1 cellular context compared by ENCODE assay signal in the genomic region with DNA sequence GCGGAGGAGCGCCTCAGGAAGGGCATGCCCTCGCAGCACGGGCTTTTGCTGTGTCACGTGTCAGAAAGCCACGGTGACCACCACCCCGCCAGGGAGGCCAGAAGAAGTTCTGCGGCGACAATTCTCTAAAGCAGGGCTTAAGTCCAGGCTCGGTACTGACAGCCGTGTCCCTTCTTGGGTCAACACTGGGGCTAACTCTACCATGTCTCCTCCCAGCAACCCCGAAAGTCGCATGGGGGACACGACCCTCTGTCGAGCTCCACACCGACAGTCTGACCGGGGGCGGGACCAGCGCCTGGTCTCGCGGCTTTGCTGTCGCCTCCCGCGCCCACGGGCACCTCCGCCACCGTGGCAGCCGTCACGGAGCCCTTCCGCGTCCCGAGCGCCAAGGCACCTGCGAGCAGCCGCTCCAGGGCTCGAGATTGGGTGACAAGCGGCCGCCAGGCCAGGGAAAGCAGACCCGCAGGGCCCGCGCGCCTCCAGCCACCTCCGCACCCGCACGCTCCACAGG.
TF ChIP-seq lines count a peak whose summit lies in the region.

No MANE protein-coding gene starts in this region.

TF ChIP-seq in A549, 52 proteins besides CTCF, POLR2A, EP300 and RAD21 (continued from another document):
- TF ChIP-seq HMGXB4 (CRISPR knock-in tag; IDR thresholded peaks at IDR 0.05; ENCODE audit: borderline replicate concordance) (no peak), CEBPB (IDR thresholded peaks at IDR 0.05) (no peak), HOXA7 (CRISPR knock-in tag; IDR thresholded peaks at IDR 0.05) (no peak), FOSL2 (IDR thresholded peaks at IDR 0.05) (no peak), FOSL2 (CRISPR knock-in tag; IDR thresholded peaks at IDR 0.05) (no peak), SMC3 (IDR thresholded peaks at IDR 0.05) (no peak), MYC (IDR thresholded peaks at IDR 0.05; ENCODE audit: borderline replicate concordance, low read length) (no peak), CHD2 (IDR thresholded peaks at IDR 0.05; ENCODE audit: low read length, partially characterized antibody) (no peak), SREBF2 (IDR thresholded peaks at IDR 0.05) (no peak), EHF (CRISPR knock-in tag; IDR thresholded peaks at IDR 0.05) (no peak), MAZ (IDR thresholded peaks at IDR 0.05; ENCODE audit: borderline replicate concordance, low read depth, low read length) (no peak), BHLHE40 (IDR thresholded peaks at IDR 0.05; ENCODE audit: low read depth, low read length) (peak; percentile 37; the same call in 1 of the 2 replicates), RARB (CRISPR knock-in tag; IDR thresholded peaks at IDR 0.05) (no peak; the same call in 1 of the 2 replicates), TFCP2L1 (CRISPR knock-in tag; IDR thresholded peaks at IDR 0.05) (no peak), HOXB5 (CRISPR knock-in tag; IDR thresholded peaks at IDR 0.05) (no peak), EHMT2 (IDR thresholded peaks at IDR 0.05; ENCODE audit: low read depth) (no peak), FOXS1 (CRISPR knock-in tag; IDR thresholded peaks at IDR 0.05) (no peak), GATA3 (IDR thresholded peaks at IDR 0.05; ENCODE audit: borderline replicate concordance) (no peak), RFX5 (IDR thresholded peaks at IDR 0.05) (no peak), FOSB (CRISPR knock-in tag; IDR thresholded peaks at IDR 0.05) (no peak), CBX8 (IDR thresholded peaks at IDR 0.05) (no peak), KDM5A (IDR thresholded peaks at IDR 0.05) (no peak; the same call in 1 of the 2 replicates), TP53 (CRISPR knock-in tag; IDR thresholded peaks at IDR 0.05) (no peak), NPAS2 (CRISPR knock-in tag; IDR thresholded peaks at IDR 0.05; ENCODE audit: borderline replicate concordance) (peak; percentile 74; the same call in 1 of the 2 replicates), POLR2AphosphoS2 (conservative IDR thresholded peaks at IDR 0.05; ENCODE audit: low read length) (no peak), CHD4 (IDR thresholded peaks at IDR 0.05; ENCODE audit: borderline replicate concordance) (no peak), ZSCAN20 (CRISPR knock-in tag; IDR thresholded peaks at IDR 0.05) (no peak), HOXB13 (CRISPR knock-in tag; IDR thresholded peaks at IDR 0.05; ENCODE audit: low read depth) (no peak), KDM1A (IDR thresholded peaks at IDR 0.05; ENCODE audit: low read depth) (no peak), ZFP36 (IDR thresholded peaks at IDR 0.05; ENCODE audit: borderline replicate concordance, partially characterized antibody) (no peak), JUNB (IDR thresholded peaks at IDR 0.05) (no peak), PHF8 (IDR thresholded peaks at IDR 0.05; ENCODE audit: borderline replicate concordance, low read depth) (peak; percentile 85), JUN (IDR thresholded peaks at IDR 0.05) (no peak), HEYL (CRISPR knock-in tag; IDR thresholded peaks at IDR 0.05) (no peak), MAFK (IDR thresholded peaks at IDR 0.05; ENCODE audit: partially characterized antibody) (no peak), MAX (IDR thresholded peaks at IDR 0.05) (no peak; the same call in 1 of the 2 replicates)
- TF ChIP-seq, protein P1, sequence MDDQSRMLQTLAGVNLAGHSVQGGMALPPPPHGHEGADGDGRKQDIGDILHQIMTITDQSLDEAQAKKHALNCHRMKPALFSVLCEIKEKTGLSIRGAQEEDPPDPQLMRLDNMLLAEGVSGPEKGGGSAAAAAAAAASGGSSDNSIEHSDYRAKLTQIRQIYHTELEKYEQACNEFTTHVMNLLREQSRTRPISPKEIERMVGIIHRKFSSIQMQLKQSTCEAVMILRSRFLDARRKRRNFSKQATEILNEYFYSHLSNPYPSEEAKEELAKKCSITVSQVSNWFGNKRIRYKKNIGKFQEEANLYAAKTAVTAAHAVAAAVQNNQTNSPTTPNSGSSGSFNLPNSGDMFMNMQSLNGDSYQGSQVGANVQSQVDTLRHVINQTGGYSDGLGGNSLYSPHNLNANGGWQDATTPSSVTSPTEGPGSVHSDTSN (IDR thresholded peaks at IDR 0.05) = 0 out of 2 replicates have a peak, but pooled peaks have one; percentile 6
- TF ChIP-seq, protein P2, sequence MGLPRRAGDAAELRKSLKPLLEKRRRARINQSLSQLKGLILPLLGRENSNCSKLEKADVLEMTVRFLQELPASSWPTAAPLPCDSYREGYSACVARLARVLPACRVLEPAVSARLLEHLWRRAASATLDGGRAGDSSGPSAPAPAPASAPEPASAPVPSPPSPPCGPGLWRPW (IDR thresholded peaks at IDR 0.05) = no peak
- TF ChIP-seq, protein P3, sequence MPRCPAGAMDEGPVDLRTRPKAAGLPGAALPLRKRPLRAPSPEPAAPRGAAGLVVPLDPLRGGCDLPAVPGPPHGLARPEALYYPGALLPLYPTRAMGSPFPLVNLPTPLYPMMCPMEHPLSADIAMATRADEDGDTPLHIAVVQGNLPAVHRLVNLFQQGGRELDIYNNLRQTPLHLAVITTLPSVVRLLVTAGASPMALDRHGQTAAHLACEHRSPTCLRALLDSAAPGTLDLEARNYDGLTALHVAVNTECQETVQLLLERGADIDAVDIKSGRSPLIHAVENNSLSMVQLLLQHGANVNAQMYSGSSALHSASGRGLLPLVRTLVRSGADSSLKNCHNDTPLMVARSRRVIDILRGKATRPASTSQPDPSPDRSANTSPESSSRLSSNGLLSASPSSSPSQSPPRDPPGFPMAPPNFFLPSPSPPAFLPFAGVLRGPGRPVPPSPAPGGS (IDR thresholded peaks at IDR 0.05) = no peak
- TF ChIP-seq, protein P4, sequence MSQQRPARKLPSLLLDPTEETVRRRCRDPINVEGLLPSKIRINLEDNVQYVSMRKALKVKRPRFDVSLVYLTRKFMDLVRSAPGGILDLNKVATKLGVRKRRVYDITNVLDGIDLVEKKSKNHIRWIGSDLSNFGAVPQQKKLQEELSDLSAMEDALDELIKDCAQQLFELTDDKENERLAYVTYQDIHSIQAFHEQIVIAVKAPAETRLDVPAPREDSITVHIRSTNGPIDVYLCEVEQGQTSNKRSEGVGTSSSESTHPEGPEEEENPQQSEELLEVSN (IDR thresholded peaks at IDR 0.05; ENCODE audit: borderline replicate concordance, low read depth) = 0 out of 2 replicates have a peak, but pooled peaks have one; percentile 47
- TF ChIP-seq, protein P5, sequence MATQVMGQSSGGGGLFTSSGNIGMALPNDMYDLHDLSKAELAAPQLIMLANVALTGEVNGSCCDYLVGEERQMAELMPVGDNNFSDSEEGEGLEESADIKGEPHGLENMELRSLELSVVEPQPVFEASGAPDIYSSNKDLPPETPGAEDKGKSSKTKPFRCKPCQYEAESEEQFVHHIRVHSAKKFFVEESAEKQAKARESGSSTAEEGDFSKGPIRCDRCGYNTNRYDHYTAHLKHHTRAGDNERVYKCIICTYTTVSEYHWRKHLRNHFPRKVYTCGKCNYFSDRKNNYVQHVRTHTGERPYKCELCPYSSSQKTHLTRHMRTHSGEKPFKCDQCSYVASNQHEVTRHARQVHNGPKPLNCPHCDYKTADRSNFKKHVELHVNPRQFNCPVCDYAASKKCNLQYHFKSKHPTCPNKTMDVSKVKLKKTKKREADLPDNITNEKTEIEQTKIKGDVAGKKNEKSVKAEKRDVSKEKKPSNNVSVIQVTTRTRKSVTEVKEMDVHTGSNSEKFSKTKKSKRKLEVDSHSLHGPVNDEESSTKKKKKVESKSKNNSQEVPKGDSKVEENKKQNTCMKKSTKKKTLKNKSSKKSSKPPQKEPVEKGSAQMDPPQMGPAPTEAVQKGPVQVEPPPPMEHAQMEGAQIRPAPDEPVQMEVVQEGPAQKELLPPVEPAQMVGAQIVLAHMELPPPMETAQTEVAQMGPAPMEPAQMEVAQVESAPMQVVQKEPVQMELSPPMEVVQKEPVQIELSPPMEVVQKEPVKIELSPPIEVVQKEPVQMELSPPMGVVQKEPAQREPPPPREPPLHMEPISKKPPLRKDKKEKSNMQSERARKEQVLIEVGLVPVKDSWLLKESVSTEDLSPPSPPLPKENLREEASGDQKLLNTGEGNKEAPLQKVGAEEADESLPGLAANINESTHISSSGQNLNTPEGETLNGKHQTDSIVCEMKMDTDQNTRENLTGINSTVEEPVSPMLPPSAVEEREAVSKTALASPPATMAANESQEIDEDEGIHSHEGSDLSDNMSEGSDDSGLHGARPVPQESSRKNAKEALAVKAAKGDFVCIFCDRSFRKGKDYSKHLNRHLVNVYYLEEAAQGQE (IDR thresholded peaks at IDR 0.05) = no peak
- TF ChIP-seq, protein P6, sequence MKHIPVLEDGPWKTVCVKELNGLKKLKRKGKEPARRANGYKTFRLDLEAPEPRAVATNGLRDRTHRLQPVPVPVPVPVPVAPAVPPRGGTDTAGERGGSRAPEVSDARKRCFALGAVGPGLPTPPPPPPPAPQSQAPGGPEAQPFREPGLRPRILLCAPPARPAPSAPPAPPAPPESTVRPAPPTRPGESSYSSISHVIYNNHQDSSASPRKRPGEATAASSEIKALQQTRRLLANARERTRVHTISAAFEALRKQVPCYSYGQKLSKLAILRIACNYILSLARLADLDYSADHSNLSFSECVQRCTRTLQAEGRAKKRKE (CRISPR knock-in tag; IDR thresholded peaks at IDR 0.05; ENCODE audit: low read depth) = no peak
- TF ChIP-seq, protein P7, sequence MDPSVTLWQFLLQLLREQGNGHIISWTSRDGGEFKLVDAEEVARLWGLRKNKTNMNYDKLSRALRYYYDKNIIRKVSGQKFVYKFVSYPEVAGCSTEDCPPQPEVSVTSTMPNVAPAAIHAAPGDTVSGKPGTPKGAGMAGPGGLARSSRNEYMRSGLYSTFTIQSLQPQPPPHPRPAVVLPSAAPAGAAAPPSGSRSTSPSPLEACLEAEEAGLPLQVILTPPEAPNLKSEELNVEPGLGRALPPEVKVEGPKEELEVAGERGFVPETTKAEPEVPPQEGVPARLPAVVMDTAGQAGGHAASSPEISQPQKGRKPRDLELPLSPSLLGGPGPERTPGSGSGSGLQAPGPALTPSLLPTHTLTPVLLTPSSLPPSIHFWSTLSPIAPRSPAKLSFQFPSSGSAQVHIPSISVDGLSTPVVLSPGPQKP (IDR thresholded peaks at IDR 0.05; ENCODE audit: low read depth, low read length) = no peak
